Comparison of ENCODE assay signal across 27 cellular contexts in genomic region chr14:54837508-54838149, GRCh38.
"Had no signal": no experiment of that assay in that cellular context is flagged by ENCODE, and none has a peak within 500 bp of the region (broad histone marks: within the 10 kb centered on the region; RNA-seq: fewer than 3 reads in every experiment).

No MANE protein-coding gene starts in this region.

- H3K4me1 ChIP-seq: SJSA1 had no signal

- H3K4me3 Mint-ChIP-seq: activated B cell treated with CpG ODN at 0.5 μM for 24 hours; activated CD4-positive, alpha-beta T cell treated with anti-CD3 and anti-CD28 coated beads, Interleukin-2, amount 10 ng/mL, durations not matched to agents 24 days and 14 days; activated CD8-positive, alpha-beta memory T cell treated with anti-CD3 and anti-CD28 coated beads, Interleukin-2, amount 10 ng/mL, durations not matched to agents 7 days and 5 days; activated naive CD8-positive, alpha-beta T cell treated with anti-CD3 and anti-CD28 coated beads, Interleukin-2, amount 50 U/mL, for 24 hours; activated T-cell treated with anti-CD3 and anti-CD28 coated beads, Interleukin-2, amount 50 U/mL, for 24 hours; activated T-helper 1 cell treated with anti-CD3 and anti-CD28 coated beads, Interleukin-12 subunit alpha, Interleukin-12 subunit beta, Interleukin-2, Interleukin-4 antibody, amounts not matched to agents 30 ng/mL and 10 ng/mL and 1 ng/mL, durations not matched to agents 14 hours and 24 hours and 36 hours; brain; central memory CD8-positive, alpha-beta T cell had no signal

- DNase-seq: activated B cell treated with CpG ODN at 0.5 μM for 24 hours; activated CD4-positive, alpha-beta T cell treated with anti-CD3 and anti-CD28 coated beads for 1 hour; activated CD4-positive, alpha-beta T cell treated with anti-CD3 and anti-CD28 coated beads, Interleukin-2, amount 10 ng/mL, durations not matched to agents 24 days and 14 days; activated CD4-positive, alpha-beta T cell treated with anti-CD3 and anti-CD28 coated beads, Interleukin-2, amount 50 U/mL, for 48 hours; activated CD8-positive, alpha-beta memory T cell treated with anti-CD3 and anti-CD28 coated beads, Interleukin-2, amount 10 ng/mL, durations not matched to agents 7 days and 5 days; activated effector memory CD4-positive, alpha-beta T cell treated with anti-CD3 and anti-CD28 coated beads, Interleukin-2, amount 50 U/mL, for 16 hours; activated naive CD4-positive, alpha-beta T cell treated with Interleukin-2 at 50 U/mL for 16 hours; activated naive CD8-positive, alpha-beta T cell treated with anti-CD3 and anti-CD28 coated beads, Interleukin-2, amount 50 U/mL, for 24 hours; activated T-cell treated with anti-CD3 and anti-CD28 coated beads, Interleukin-2, amount 50 U/mL, for 24 hours; amygdala; NCI-H1105 treated with DMSO at 0.1 percent for 48 hours; NCI-H1436 treated with DMSO at 0.1 percent for 48 hours; NCI-H187 treated with DMSO at 0.1 percent for 48 hours; NCI-H2081 treated with DMSO at 0.1 percent for 48 hours; NCI-H446; NCI-H524; PC-3; SHP77; SW 1271; T-helper 2 cell; T1000 had no signal

- H3K9me3 Mint-ChIP-seq: activated B cell treated with CpG ODN at 0.5 μM for 24 hours; activated T-cell treated with anti-CD3 and anti-CD28 coated beads, Interleukin-2, amount 50 U/mL, for 24 hours; activated T-helper 1 cell treated with anti-CD3 and anti-CD28 coated beads, Interleukin-12 subunit alpha, Interleukin-12 subunit beta, Interleukin-2, Interleukin-4 antibody, amounts not matched to agents 30 ng/mL and 10 ng/mL and 1 ng/mL, durations not matched to agents 14 hours and 24 hours and 36 hours; central memory CD8-positive, alpha-beta T cell had no signal

- H3K4me3 ChIP-seq: SJSA1 had no signal

- H3K36me3 Mint-ChIP-seq: brain had no signal

- H3K4me1 Mint-ChIP-seq: activated B cell treated with CpG ODN at 0.5 μM for 24 hours; activated CD8-positive, alpha-beta memory T cell treated with anti-CD3 and anti-CD28 coated beads, Interleukin-2, amount 10 ng/mL, durations not matched to agents 7 days and 5 days; activated naive CD8-positive, alpha-beta T cell treated with anti-CD3 and anti-CD28 coated beads, Interleukin-2, amount 50 U/mL, for 24 hours; brain; central memory CD8-positive, alpha-beta T cell had no signal

- H3K9me3 ChIP-seq: SJSA1 had no signal

- ATAC-seq: activated CD8-positive, alpha-beta memory T cell treated with anti-CD3 and anti-CD28 coated beads, Interleukin-2, amount 10 ng/mL, durations not matched to agents 7 days and 5 days; activated naive CD4-positive, alpha-beta T cell treated with anti-CD3 and anti-CD28 coated beads, Interleukin-2, amount 50 U/mL, for 72 hours; activated naive CD8-positive, alpha-beta T cell treated with anti-CD3 and anti-CD28 coated beads, Interleukin-2, amount 50 U/mL, for 24 hours; PC-3; SK-N-SH treated with all-trans-retinoic acid at 6 μM for 48 hours had no signal

- H3K27me3 Mint-ChIP-seq: activated B cell treated with CpG ODN at 0.5 μM for 24 hours; activated CD4-positive, alpha-beta T cell treated with anti-CD3 and anti-CD28 coated beads, Interleukin-2, amount 10 ng/mL, durations not matched to agents 24 days and 14 days; activated naive CD8-positive, alpha-beta T cell treated with anti-CD3 and anti-CD28 coated beads, Interleukin-2, amount 50 U/mL, for 24 hours; activated T-cell treated with anti-CD3 and anti-CD28 coated beads, Interleukin-2, amount 50 U/mL, for 24 hours; central memory CD8-positive, alpha-beta T cell had no signal

- H3K36me3 ChIP-seq: SJSA1 had no signal

- H3K27ac ChIP-seq: SJSA1 had no signal

- H3K27ac Mint-ChIP-seq: activated B cell treated with CpG ODN at 0.5 μM for 24 hours; activated CD4-positive, alpha-beta T cell treated with anti-CD3 and anti-CD28 coated beads, Interleukin-2, amount 10 ng/mL, durations not matched to agents 24 days and 14 days; activated CD8-positive, alpha-beta memory T cell treated with anti-CD3 and anti-CD28 coated beads, Interleukin-2, amount 10 ng/mL, durations not matched to agents 7 days and 5 days; activated naive CD4-positive, alpha-beta T cell treated with anti-CD3 and anti-CD28 coated beads, Interleukin-2, amount 50 U/mL, for 72 hours; activated naive CD8-positive, alpha-beta T cell treated with anti-CD3 and anti-CD28 coated beads, Interleukin-2, amount 50 U/mL, for 24 hours; activated T-cell treated with anti-CD3 and anti-CD28 coated beads, Interleukin-2, amount 50 U/mL, for 24 hours; activated T-helper 1 cell treated with anti-CD3 and anti-CD28 coated beads, Interleukin-12 subunit alpha, Interleukin-12 subunit beta, Interleukin-2, Interleukin-4 antibody, amounts not matched to agents 30 ng/mL and 10 ng/mL and 1 ng/mL, durations not matched to agents 14 hours and 24 hours and 36 hours; brain had no signal
